21 cellular contexts compared by ENCODE assay signal in the genomic region with DNA sequence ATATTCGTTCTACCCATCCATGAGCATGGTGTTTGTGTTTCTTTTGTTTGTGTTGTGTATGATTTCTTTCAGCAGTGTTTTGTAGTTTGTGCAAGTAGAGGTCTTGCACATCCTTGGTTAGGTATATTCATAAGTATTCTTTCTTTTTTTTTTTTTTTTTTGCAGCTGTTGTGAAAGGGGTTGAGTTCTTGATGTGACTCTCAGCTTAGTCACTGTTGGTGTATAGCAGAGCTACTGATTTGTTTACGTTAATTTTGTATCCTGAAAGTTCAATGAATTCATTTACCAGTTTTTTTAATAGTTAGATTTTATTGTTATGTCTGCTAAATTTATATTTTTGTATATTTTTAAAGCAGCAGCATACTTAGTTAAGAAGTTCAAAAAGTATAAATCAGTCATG.
A peak's percentile ranks its signal among the peaks of the same experiment; 100 is the strongest.
DNase-seq lines count a peak whose midpoint lies in the region; ATAC-seq, FAIRE-seq and TF ChIP-seq lines count a peak whose summit lies in the region.
"Had no signal": no experiment of that assay in that cellular context is flagged by ENCODE, and none has a peak within 500 bp of the region (broad histone marks: within the 10 kb centered on the region; RNA-seq: fewer than 3 reads in every experiment).

No MANE protein-coding gene starts in this region.

- H3K4me1 ChIP-seq in astrocyte (ENCODE audit: insufficient read depth, low read length) (no peaks in the 10 kb centered on the region), pancreas (no peaks in the 10 kb centered on the region)
- H3K4me1 ChIP-seq: Peyer's patch had no signal

- no peaks in the 10 kb centered on the region for H3K36me3 Mint-ChIP-seq in astrocyte (ENCODE audit: low read depth, unreplicated experiment)
- no peaks in the 10 kb centered on the region for H3K36me3 Mint-ChIP-seq in effector memory CD8-positive, alpha-beta T cell (ENCODE audit: insufficient read depth)
- H3K36me3 Mint-ChIP-seq: CD4-positive, CD25-positive, alpha-beta regulatory T cell had no signal

- H3K4me3 Mint-ChIP-seq in astrocyte (ENCODE audit: unreplicated experiment) = no peak overlapping the region
- no peak overlapping the region for H3K4me3 Mint-ChIP-seq in effector memory CD8-positive, alpha-beta T cell
- H3K4me3 Mint-ChIP-seq: B cell; CD4-positive, CD25-positive, alpha-beta regulatory T cell had no signal

- H3K36me3 ChIP-seq in astrocyte (ENCODE audit: insufficient read depth, low read length) (no peaks in the 10 kb centered on the region), pancreas (no peaks in the 10 kb centered on the region)
- H3K36me3 ChIP-seq: Peyer's patch had no signal

- H3K4me3 ChIP-seq in astrocyte (ENCODE audit: insufficient read depth, low read depth, low read length) (no peak overlapping the region), fibroblast of mammary gland (ENCODE audit: control insufficient read depth, low read depth, low read length) (no peak overlapping the region), pancreas (no peak overlapping the region)
- H3K4me3 ChIP-seq: Peyer's patch had no signal

- H3K27ac ChIP-seq in astrocyte (ENCODE audit: low read depth, low read length) = no peak overlapping the region
- H3K27ac ChIP-seq in pancreas = no peak overlapping the region
- H3K27ac ChIP-seq: Peyer's patch had no signal

- ATAC-seq in effector memory CD8-positive, alpha-beta T cell (replicated peaks) = no peak
- ATAC-seq in pancreas = no peak

- no peaks in the 10 kb centered on the region for H3K27me3 Mint-ChIP-seq in astrocyte (ENCODE audit: low read depth, unreplicated experiment)
- no peaks in the 10 kb centered on the region for H3K27me3 Mint-ChIP-seq in effector memory CD8-positive, alpha-beta T cell
- H3K27me3 Mint-ChIP-seq: B cell; CD4-positive, CD25-positive, alpha-beta regulatory T cell had no signal

- no peak overlapping the region for H2AFZ ChIP-seq in astrocyte (ENCODE audit: low read depth, low read length)

- H3K27me3 ChIP-seq in astrocyte (ENCODE audit: insufficient read depth, low read length) = no peaks in the 10 kb centered on the region
- H3K27me3 ChIP-seq in pancreas = no peaks in the 10 kb centered on the region
- H3K27me3 ChIP-seq: Peyer's patch had no signal

- intact Hi-C loops in pancreas (cut with DNase I) = no loop called here

- TF ChIP-seq CTCF in astrocyte (IDR thresholded peaks at IDR 0.05; ENCODE audit: insufficient read depth, low read depth, low read length) (no peak), fibroblast of mammary gland (conservative IDR thresholded peaks at IDR 0.05; ENCODE audit: control insufficient read depth, insufficient read depth, low read depth, low read length) (no peak), pancreas (IDR thresholded peaks at IDR 0.05) (no peak)

- H3K27ac Mint-ChIP-seq in astrocyte (ENCODE audit: unreplicated experiment) = no peak overlapping the region
- H3K27ac Mint-ChIP-seq in effector memory CD8-positive, alpha-beta T cell = no peak overlapping the region
- H3K27ac Mint-ChIP-seq: B cell; CD4-positive, CD25-positive, alpha-beta regulatory T cell had no signal

- H3K9me3 Mint-ChIP-seq in astrocyte (ENCODE audit: unreplicated experiment) = peaks cover 3% of the 10 kb centered on the region
- H3K9me3 Mint-ChIP-seq in effector memory CD8-positive, alpha-beta T cell = peaks cover 0 to 2% of the 10 kb centered on the region in 2 donors

- no peak overlapping the region for H3K9ac ChIP-seq in astrocyte (ENCODE audit: low read length)

- no peak overlapping the region for H3K4me2 ChIP-seq in astrocyte (ENCODE audit: low read length)

- no peaks in the 10 kb centered on the region for H3K9me3 ChIP-seq in astrocyte (ENCODE audit: insufficient read depth, low read depth, low read length)
- H3K9me3 ChIP-seq in pancreas = no peaks in the 10 kb centered on the region
- H3K9me3 ChIP-seq: Peyer's patch had no signal

- no peaks in the 10 kb centered on the region for H3K4me1 Mint-ChIP-seq in astrocyte (ENCODE audit: low read depth, unreplicated experiment)
- H3K4me1 Mint-ChIP-seq in effector memory CD8-positive, alpha-beta T cell (ENCODE audit: low read depth in 2 of 2) = no peaks in the 10 kb centered on the region
- H3K4me1 Mint-ChIP-seq: B cell; CD4-positive, CD25-positive, alpha-beta regulatory T cell had no signal

- DNase-seq in HS-5 (ENCODE audit: low read depth) = peak; percentile 24
- peak; percentile 36 for DNase-seq in astrocyte (ENCODE audit: low read depth)
- DNase-seq in fibroblast of mammary gland (ENCODE audit: low read depth) = peak; percentile 57
- peak; percentile 2 for DNase-seq in stromal cell of bone marrow (ENCODE audit: low read depth)
- no peak for DNase-seq in effector memory CD8-positive, alpha-beta T cell
- no peak for DNase-seq in pancreas
- no peak for DNase-seq in stimulated activated CD4-positive, alpha-beta T cell treated with anti-CD3 and anti-CD28 coated beads, Interleukin-15, amount 100 ng/mL, for 24 hours
- DNase-seq: ACHN; CD4-positive, CD25-positive, alpha-beta regulatory T cell; COR-L47; DMS 273 treated with DMSO at 0.1 percent for 48 hours; DND-41; H7; NCI-H1105 treated with DMSO at 0.1 percent for 48 hours; NCI-H1694; NCI-H2081 treated with DMSO at 0.1 percent for 48 hours; NCI-H446 treated with DMSO at 0.1 percent for 48 hours; NCI-H69; Peyer's patch had no signal

- no peaks in the 10 kb centered on the region for H4K20me1 ChIP-seq in astrocyte (ENCODE audit: insufficient read depth, low read length)

- FAIRE-seq in astrocyte (lab: Jason Lieb, UNC) (no peak), pancreas (lab: Jason Lieb, UNC) (no peak)
- FAIRE-seq: G401.6 had no signal

- no peaks in the 10 kb centered on the region for H3K79me2 ChIP-seq in astrocyte (ENCODE audit: insufficient read depth, low read length)

- 57 to 74% methylated on average over 2 of the region's 2 CpGs for whole genome bisulfite sequencing in pancreas, 2 donors

Comparison
In these comparisons a context has a peak if more than half of its experiments do, and no peak if none do; other contexts are left out.
1. DNase-seq: peak in HS-5 (single experiment), astrocyte (single experiment), fibroblast of mammary gland (single experiment) and stromal cell of bone marrow (single experiment); none in effector memory CD8-positive, alpha-beta T cell (0 of 3), pancreas (0 of 6) and stimulated activated CD4-positive, alpha-beta T cell treated with anti-CD3 and anti-CD28 coated beads, Interleukin-15, amount 100 ng/mL, for 24 hours (single experiment).